ENCODE assay signal across 17 cellular contexts in the genomic region with DNA sequence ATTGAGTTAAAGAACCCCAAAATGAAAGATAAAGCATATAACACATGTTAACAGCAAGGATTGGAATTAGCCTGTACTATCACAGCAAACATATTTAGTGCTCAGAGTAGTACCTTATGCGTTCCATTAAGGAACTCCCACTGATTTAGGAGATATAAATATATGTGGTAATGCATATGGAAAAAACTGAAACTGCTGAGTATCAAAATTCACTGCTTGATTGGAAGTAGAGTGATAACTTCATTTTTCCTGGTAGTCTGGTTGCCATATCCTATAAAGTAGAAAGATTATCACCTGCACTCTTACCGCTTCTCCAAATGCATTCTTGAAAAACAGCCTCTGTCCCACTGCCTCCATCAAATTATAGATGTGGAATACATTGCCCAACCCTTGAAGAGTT.
DNase-seq lines count a peak whose midpoint lies in the region; ATAC-seq and TF ChIP-seq lines count a peak whose summit lies in the region.
"Had no signal": no experiment of that assay in that cellular context is flagged by ENCODE, and none has a peak within 500 bp of the region (broad histone marks: within the 10 kb centered on the region; RNA-seq: fewer than 3 reads in every experiment).

No MANE protein-coding gene starts in this region.

- H3K36me3 ChIP-seq in PC-9 (ENCODE audit: low read depth): no peaks in the 10 kb centered on the region

- no peak for ATAC-seq in stimulated activated naive CD8-positive, alpha-beta T cell treated with anti-CD3 and anti-CD28 coated beads, Interleukin-15, Interleukin-2, amounts not matched to agents 100 U/mL and 50 U/mL, for 24 hours
- ATAC-seq in HG02763 (IDR thresholded peaks at IDR 0.05; ENCODE audit: unreplicated experiment) (no peak), HG03135 (IDR thresholded peaks at IDR 0.05; ENCODE audit: unreplicated experiment) (no peak)
- ATAC-seq: GM12878 had no signal

- H2AFZ ChIP-seq in PC-9: no peak overlapping the region
- H2AFZ ChIP-seq: GM23248 had no signal

- TF ChIP-seq CTCF in PC-9 (conservative IDR thresholded peaks at IDR 0.05): no peak

- no peaks in the 10 kb centered on the region; the same call in 1 of the 2 replicates for H3K79me2 ChIP-seq in PC-9 (ENCODE audit: low read depth)

- H3K27me3 Mint-ChIP-seq in stimulated activated naive CD8-positive, alpha-beta T cell treated with anti-CD3 and anti-CD28 coated beads, Interleukin-15, Interleukin-2, amounts not matched to agents 100 ng/mL and 50 ng/mL, for 24 hours: no peaks in the 10 kb centered on the region
- H3K27me3 Mint-ChIP-seq: B cell; CD4-positive, alpha-beta memory T cell; IgD-negative memory B cell had no signal

- H3F3A ChIP-seq in PC-9 (ENCODE audit: insufficient read depth, low read depth): peaks cover 34% of the 10 kb centered on the region

- no peak overlapping the region for H3K4me3 Mint-ChIP-seq in stimulated activated naive CD8-positive, alpha-beta T cell treated with anti-CD3 and anti-CD28 coated beads, Interleukin-15, Interleukin-2, amounts not matched to agents 100 ng/mL and 50 ng/mL, for 24 hours
- H3K4me3 Mint-ChIP-seq: B cell; CD4-positive, alpha-beta memory T cell; IgD-negative memory B cell had no signal

- H3K9me3 Mint-ChIP-seq in stimulated activated naive CD8-positive, alpha-beta T cell treated with anti-CD3 and anti-CD28 coated beads, Interleukin-15, Interleukin-2, amounts not matched to agents 100 ng/mL and 50 ng/mL, for 24 hours: no peaks in the 10 kb centered on the region
- H3K9me3 Mint-ChIP-seq: CD4-positive, alpha-beta memory T cell; IgD-negative memory B cell had no signal

- H3K27ac Mint-ChIP-seq in stimulated activated naive CD8-positive, alpha-beta T cell treated with anti-CD3 and anti-CD28 coated beads, Interleukin-15, Interleukin-2, amounts not matched to agents 100 ng/mL and 50 ng/mL, for 24 hours: peak overlapping the region; percentile 11
- H3K27ac Mint-ChIP-seq: B cell had no signal

- intact Hi-C loops in PC-9 (cut with micrococcal nuclease; ENCODE audit: unreplicated experiment): no loop called here

- H3K4me2 ChIP-seq in PC-9: 0 out of 2 replicates have a peak overlapping the region, but pooled peaks have one; percentile 4

- POLR2A ChIA-PET in PC-9 (lab: Charles Lee; ENCODE audit: unreplicated experiment): no interaction called here

- H3K4me1 Mint-ChIP-seq in stimulated activated naive CD8-positive, alpha-beta T cell treated with anti-CD3 and anti-CD28 coated beads, Interleukin-15, Interleukin-2, amounts not matched to agents 100 ng/mL and 50 ng/mL, for 24 hours (ENCODE audit: low read depth): peaks cover 26% of the 10 kb centered on the region
- H3K4me1 Mint-ChIP-seq: B cell, IgD-negative memory B cell had no signal

- H3K36me3 Mint-ChIP-seq in stimulated activated naive CD8-positive, alpha-beta T cell treated with anti-CD3 and anti-CD28 coated beads, Interleukin-15, Interleukin-2, amounts not matched to agents 100 ng/mL and 50 ng/mL, for 24 hours (ENCODE audit: low read depth): peaks cover 28% of the 10 kb centered on the region

- H3K4me1 ChIP-seq in PC-9 (replicated peaks; ENCODE audit: insufficient read depth): peaks cover 31% of the 10 kb centered on the region

- H3K9me2 ChIP-seq in PC-9 (ENCODE audit: insufficient read depth): no peaks in the 10 kb centered on the region

- H3K27ac ChIP-seq in PC-9: peak overlapping the region; percentile 58
- peak overlapping the region; percentile 60 for H3K27ac ChIP-seq in epithelial cell of prostate
- no peak overlapping the region for H3K27ac ChIP-seq in caudate nucleus (ENCODE audit: low read depth, low read length)

- H3K27me3 ChIP-seq in PC-9 (ENCODE audit: insufficient read depth, low read depth): no peaks in the 10 kb centered on the region

- DNase-seq in stimulated activated naive CD8-positive, alpha-beta T cell treated with anti-CD3 and anti-CD28 coated beads, Interleukin-15, Interleukin-2, amounts not matched to agents 100 U/mL and 50 U/mL, for 24 hours: no peak
- DNase-seq in PC-9 (no peak), epithelial cell of prostate (ENCODE audit: low read depth, low spot score) (no peak), caudate nucleus (lab: John Stamatoyannopoulos, UW) (no peak)
- DNase-seq in activated CD4-positive, alpha-beta T cell treated with anti-CD3 and anti-CD28 coated beads for 1 hour: no peak
- DNase-seq: 8988T; C1 segment of cervical spinal cord; CD4-positive, alpha-beta memory T cell; DMS79; H7 had no signal

- H4K20me1 ChIP-seq in PC-9 (ENCODE audit: insufficient read depth): no peaks in the 10 kb centered on the region

- no TSS peak for BruUV-seq in PC-9 (replicated peaks; lab: Mats Ljungman, UMichigan)

- CTCF ChIA-PET in PC-9 (lab: Charles Lee): no interaction called here

- H3K4me3 ChIP-seq in PC-9: no peak overlapping the region
- H3K4me3 ChIP-seq: GM12878, GM23248 had no signal

- no peaks in the 10 kb centered on the region for H3K9me3 ChIP-seq in PC-9 (ENCODE audit: insufficient read depth, low read depth)
